8 cellular contexts compared by ENCODE assay signal in genomic region chr3:172341482-172342059, GRCh38.
DNase-seq lines count a peak whose midpoint lies in the region; ATAC-seq and TF ChIP-seq lines count a peak whose summit lies in the region.

No MANE protein-coding gene starts in this region.

- peaks cover 35% of the 10 kb centered on the region for H3K36me3 Mint-ChIP-seq in chondrocyte (ENCODE audit: low read depth)

- no peaks in the 10 kb centered on the region for H3K9me3 Mint-ChIP-seq in chondrocyte (ENCODE audit: low read depth)

- peak; percentile 87 for TF ChIP-seq CTCF in OCI-LY1 (IDR thresholded peaks at IDR 0.05; ENCODE audit: low read length)
- TF ChIP-seq CTCF in chondrocyte (IDR thresholded peaks at IDR 0.05): peak; percentile 86
- peak; percentile 57 to 72 (median 68) for TF ChIP-seq CTCF in right lobe of liver (IDR thresholded peaks at IDR 0.05)
- peak in 2 of 3 experiments; percentile 47 to 59 for TF ChIP-seq CTCF in vagina (IDR thresholded peaks at IDR 0.05)

- H3K4me1 Mint-ChIP-seq in chondrocyte (ENCODE audit: low read depth): peaks cover 10% of the 10 kb centered on the region

- H3K27me3 Mint-ChIP-seq in chondrocyte (ENCODE audit: low read depth): no peaks in the 10 kb centered on the region

- H3F3A ChIP-seq in OCI-LY1 (ENCODE audit: insufficient read depth, low read length): no peaks in the 10 kb centered on the region

- H3K9ac ChIP-seq in Karpas-422 (ENCODE audit: low read length) (no peak overlapping the region), OCI-LY1 (ENCODE audit: low read length) (no peak overlapping the region)

- H3K27ac ChIP-seq in Karpas-422 (ENCODE audit: low read length) (no peak overlapping the region), OCI-LY1 (ENCODE audit: low read depth, low read length, poor library complexity, severe bottlenecking) (no peak overlapping the region), right lobe of liver (no peak overlapping the region), vagina (no peak overlapping the region)

- TF ChIP-seq POLR2A in right lobe of liver (IDR thresholded peaks at IDR 0.05) (no peak), vagina (IDR thresholded peaks at IDR 0.05) (no peak), GM18505 (IDR thresholded peaks at IDR 0.05; ENCODE audit: borderline replicate concordance, extremely low read depth, insufficient read depth, insufficient read length) (no peak)

- no peak overlapping the region for H3K27ac Mint-ChIP-seq in chondrocyte (ENCODE audit: unreplicated experiment)

- no peaks in the 10 kb centered on the region for H3K9me2 ChIP-seq in Karpas-422 (replicated peaks; ENCODE audit: insufficient read depth, low read length)
- H3K9me2 ChIP-seq in OCI-LY1 (ENCODE audit: low read depth, low read length): no peaks in the 10 kb centered on the region

- no peak overlapping the region for H2AFZ ChIP-seq in Karpas-422 (ENCODE audit: low read length)
- no peak overlapping the region for H2AFZ ChIP-seq in OCI-LY1 (ENCODE audit: low read length)

- H3K27me3 ChIP-seq in Karpas-422 (ENCODE audit: low read length) (no peaks in the 10 kb centered on the region), OCI-LY1 (ENCODE audit: insufficient read depth, low read length) (no peaks in the 10 kb centered on the region), right lobe of liver (no peaks in the 10 kb centered on the region), vagina (no peaks in the 10 kb centered on the region)

- H3K4me1 ChIP-seq in Karpas-422 (ENCODE audit: low read length) (no peaks in the 10 kb centered on the region), OCI-LY1 (ENCODE audit: insufficient read depth, low read length, severe bottlenecking) (no peaks in the 10 kb centered on the region), right lobe of liver (no peaks in the 10 kb centered on the region), vagina (no peaks in the 10 kb centered on the region)

- no peak overlapping the region for H3K4me2 ChIP-seq in Karpas-422 (ENCODE audit: low read depth, low read length, poor library complexity, severe bottlenecking)
- H3K4me2 ChIP-seq in OCI-LY1 (ENCODE audit: low read length): no peak overlapping the region

- ATAC-seq in GM19468 (IDR thresholded peaks at IDR 0.05; ENCODE audit: extremely low read depth, unreplicated experiment) (peak; percentile 52), right lobe of liver (peak; percentile 74 to 92 (median 79)), GM18505 (IDR thresholded peaks at IDR 0.05; ENCODE audit: unreplicated experiment) (no peak)

- DNase-seq in D341Med (ENCODE audit: low spot score) (peak; percentile 52), Karpas-422 (peak; percentile 85), chondrocyte (ENCODE audit: low spot score) (no peak), right lobe of liver (no peak), vagina (ENCODE audit: extremely low spot score in 2 of 2) (no peak)

- intact Hi-C loops in right lobe of liver (cut with DNase I): no loop called here
- intact Hi-C loops in vagina (cut with DNase I): loop anchor here (5.0 to 10.0 kb wide), 2 partner anchors 697 to 1039 kb away; no protein-coding TSS in a partner anchor

- H3K79me2 ChIP-seq in Karpas-422 (ENCODE audit: low read length) (no peaks in the 10 kb centered on the region), OCI-LY1 (ENCODE audit: insufficient read depth, low read length) (no peaks in the 10 kb centered on the region)

- no peak overlapping the region for H3K4me3 Mint-ChIP-seq in chondrocyte (ENCODE audit: unreplicated experiment)

- H4K20me1 ChIP-seq in Karpas-422 (ENCODE audit: insufficient read depth, low read depth, low read length) (no peaks in the 10 kb centered on the region), OCI-LY1 (ENCODE audit: insufficient read depth, low read length) (no peaks in the 10 kb centered on the region)

- 35% methylated on average over 4 of the region's 4 CpGs for WGBS in right lobe of liver (ENCODE audit: insufficient coverage, low coverage, low lambda C conversion rate, missing lambda C conversion rate)

- H3K4me3 ChIP-seq in Karpas-422 (ENCODE audit: low read length): no peak overlapping the region
- no peak overlapping the region for H3K4me3 ChIP-seq in OCI-LY1 (ENCODE audit: low read depth, low read length, poor library complexity, severe bottlenecking)
- no peak overlapping the region for H3K4me3 ChIP-seq in right lobe of liver
- no peak overlapping the region for H3K4me3 ChIP-seq in vagina

- H3K36me3 ChIP-seq in Karpas-422 (ENCODE audit: insufficient read depth, low read length): no peaks in the 10 kb centered on the region
- no peaks in the 10 kb centered on the region for H3K36me3 ChIP-seq in OCI-LY1 (ENCODE audit: insufficient read depth, low read length)
- peaks cover 13 to 80% (median 41%) of the 10 kb centered on the region in 4 donors for H3K36me3 ChIP-seq in right lobe of liver
- H3K36me3 ChIP-seq in vagina: peaks cover 0 to 42% of the 10 kb centered on the region in 2 donors

- H3K9me3 ChIP-seq in Karpas-422 (ENCODE audit: low read length) (no peaks in the 10 kb centered on the region), OCI-LY1 (ENCODE audit: low read length) (no peaks in the 10 kb centered on the region), right lobe of liver (no peaks in the 10 kb centered on the region), vagina (no peaks in the 10 kb centered on the region)

Comparison
In these comparisons a context has a peak if more than half of its experiments do, and no peak if none do; other contexts are left out.
1. DNase-seq: peak in D341Med (single experiment) and Karpas-422 (single experiment); none in chondrocyte (single experiment), right lobe of liver (0 of 3) and vagina (0 of 2).
2. Peak in every context shown above with its lines, with median percentiles within 50 percentile points of each other: CTCF ChIP-seq.